ENCODE assay signal across 2 cellular contexts in genomic region chr6:2920671-2921112, GRCh38.
TF ChIP-seq lines count a peak whose summit lies in the region.

No MANE protein-coding gene starts in this region.

TF ChIP-seq in GM23338, 12 proteins besides CTCF, POLR2A, EP300 and RAD21:
- no peak for TF ChIP-seq CREB1 (CRISPR knock-in tag; IDR thresholded peaks at IDR 0.05; ENCODE audit: low read depth)
- TF ChIP-seq POLR2AphosphoS5 (IDR thresholded peaks at IDR 0.05; ENCODE audit: low read depth) = no peak
- TF ChIP-seq EZH2phosphoT487 (IDR thresholded peaks at IDR 0.05; ENCODE audit: unreplicated experiment) = no peak
- no peak for TF ChIP-seq JUNB (IDR thresholded peaks at IDR 0.05; ENCODE audit: unreplicated experiment)
- no peak for TF ChIP-seq EZH2 (IDR thresholded peaks at IDR 0.05; ENCODE audit: low read depth, unreplicated experiment)
- TF ChIP-seq, protein P1, sequence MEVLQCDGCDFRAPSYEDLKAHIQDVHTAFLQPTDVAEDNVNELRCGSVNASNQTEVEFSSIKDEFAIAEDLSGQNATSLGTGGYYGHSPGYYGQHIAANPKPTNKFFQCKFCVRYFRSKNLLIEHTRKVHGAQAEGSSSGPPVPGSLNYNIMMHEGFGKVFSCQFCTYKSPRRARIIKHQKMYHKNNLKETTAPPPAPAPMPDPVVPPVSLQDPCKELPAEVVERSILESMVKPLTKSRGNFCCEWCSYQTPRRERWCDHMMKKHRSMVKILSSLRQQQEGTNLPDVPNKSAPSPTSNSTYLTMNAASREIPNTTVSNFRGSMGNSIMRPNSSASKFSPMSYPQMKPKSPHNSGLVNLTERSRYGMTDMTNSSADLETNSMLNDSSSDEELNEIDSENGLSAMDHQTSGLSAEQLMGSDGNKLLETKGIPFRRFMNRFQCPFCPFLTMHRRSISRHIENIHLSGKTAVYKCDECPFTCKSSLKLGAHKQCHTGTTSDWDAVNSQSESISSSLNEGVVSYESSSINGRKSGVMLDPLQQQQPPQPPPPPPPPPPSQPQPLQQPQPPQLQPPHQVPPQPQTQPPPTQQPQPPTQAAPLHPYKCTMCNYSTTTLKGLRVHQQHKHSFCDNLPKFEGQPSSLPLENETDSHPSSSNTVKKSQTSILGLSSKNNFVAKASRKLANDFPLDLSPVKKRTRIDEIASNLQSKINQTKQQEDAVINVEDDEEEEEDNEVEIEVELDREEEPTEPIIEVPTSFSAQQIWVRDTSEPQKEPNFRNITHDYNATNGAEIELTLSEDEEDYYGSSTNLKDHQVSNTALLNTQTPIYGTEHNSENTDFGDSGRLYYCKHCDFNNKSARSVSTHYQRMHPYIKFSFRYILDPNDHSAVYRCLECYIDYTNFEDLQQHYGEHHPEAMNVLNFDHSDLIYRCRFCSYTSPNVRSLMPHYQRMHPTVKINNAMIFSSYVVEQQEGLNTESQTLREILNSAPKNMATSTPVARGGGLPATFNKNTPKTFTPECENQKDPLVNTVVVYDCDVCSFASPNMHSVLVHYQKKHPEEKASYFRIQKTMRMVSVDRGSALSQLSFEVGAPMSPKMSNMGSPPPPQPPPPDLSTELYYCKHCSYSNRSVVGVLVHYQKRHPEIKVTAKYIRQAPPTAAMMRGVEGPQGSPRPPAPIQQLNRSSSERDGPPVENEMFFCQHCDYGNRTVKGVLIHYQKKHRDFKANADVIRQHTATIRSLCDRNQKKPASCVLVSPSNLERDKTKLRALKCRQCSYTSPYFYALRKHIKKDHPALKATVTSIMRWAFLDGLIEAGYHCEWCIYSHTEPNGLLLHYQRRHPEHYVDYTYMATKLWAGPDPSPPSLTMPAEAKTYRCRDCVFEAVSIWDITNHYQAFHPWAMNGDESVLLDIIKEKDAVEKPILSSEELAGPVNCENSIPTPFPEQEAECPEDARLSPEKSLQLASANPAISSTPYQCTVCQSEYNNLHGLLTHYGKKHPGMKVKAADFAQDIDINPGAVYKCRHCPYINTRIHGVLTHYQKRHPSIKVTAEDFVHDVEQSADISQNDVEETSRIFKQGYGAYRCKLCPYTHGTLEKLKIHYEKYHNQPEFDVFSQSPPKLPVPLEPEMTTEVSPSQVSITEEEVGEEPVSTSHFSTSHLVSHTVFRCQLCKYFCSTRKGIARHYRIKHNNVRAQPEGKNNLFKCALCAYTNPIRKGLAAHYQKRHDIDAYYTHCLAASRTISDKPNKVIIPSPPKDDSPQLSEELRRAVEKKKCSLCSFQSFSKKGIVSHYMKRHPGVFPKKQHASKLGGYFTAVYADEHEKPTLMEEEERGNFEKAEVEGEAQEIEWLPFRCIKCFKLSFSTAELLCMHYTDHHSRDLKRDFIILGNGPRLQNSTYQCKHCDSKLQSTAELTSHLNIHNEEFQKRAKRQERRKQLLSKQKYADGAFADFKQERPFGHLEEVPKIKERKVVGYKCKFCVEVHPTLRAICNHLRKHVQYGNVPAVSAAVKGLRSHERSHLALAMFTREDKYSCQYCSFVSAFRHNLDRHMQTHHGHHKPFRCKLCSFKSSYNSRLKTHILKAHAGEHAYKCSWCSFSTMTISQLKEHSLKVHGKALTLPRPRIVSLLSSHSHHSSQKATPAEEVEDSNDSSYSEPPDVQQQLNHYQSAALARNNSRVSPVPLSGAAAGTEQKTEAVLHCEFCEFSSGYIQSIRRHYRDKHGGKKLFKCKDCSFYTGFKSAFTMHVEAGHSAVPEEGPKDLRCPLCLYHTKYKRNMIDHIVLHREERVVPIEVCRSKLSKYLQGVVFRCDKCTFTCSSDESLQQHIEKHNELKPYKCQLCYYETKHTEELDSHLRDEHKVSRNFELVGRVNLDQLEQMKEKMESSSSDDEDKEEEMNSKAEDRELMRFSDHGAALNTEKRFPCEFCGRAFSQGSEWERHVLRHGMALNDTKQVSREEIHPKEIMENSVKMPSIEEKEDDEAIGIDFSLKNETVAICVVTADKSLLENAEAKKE (CRISPR knock-in tag; IDR thresholded peaks at IDR 0.05) = no peak
- no peak for TF ChIP-seq ZNF114 (CRISPR knock-in tag; IDR thresholded peaks at IDR 0.05)
- TF ChIP-seq ETS1 (IDR thresholded peaks at IDR 0.05) = no peak
- TF ChIP-seq NANOG (IDR thresholded peaks at IDR 0.05; ENCODE audit: borderline replicate concordance) = no peak

TF ChIP-seq in GM12891, 5 proteins besides CTCF, POLR2A, EP300 and RAD21:
- TF ChIP-seq POLR2AphosphoS5 (IDR thresholded peaks at IDR 0.05; ENCODE audit: low read depth, low read length) = no peak
- no peak for TF ChIP-seq PAX5 (IDR thresholded peaks at IDR 0.05; ENCODE audit: insufficient read depth, low read length, severe bottlenecking)
TF ChIP-seq in GM12891: peak in this region for 0.
